In genomic region chr14:67609642-67610310, GRCh38 we compare ENCODE assay signal across 24 cellular contexts.
"Had no signal": no experiment of that assay in that cellular context is flagged by ENCODE, and none has a peak within 500 bp of the region (broad histone marks: within the 10 kb centered on the region; RNA-seq: fewer than 3 reads in every experiment).

No MANE protein-coding gene starts in this region.

- H3K9me3 Mint-ChIP-seq: activated CD4-positive, alpha-beta memory T cell treated with anti-CD3 and anti-CD28 coated beads for 36 hours; activated CD4-positive, alpha-beta T cell treated with anti-CD3 and anti-CD28 coated beads, Interleukin-2, amount 10 ng/mL, durations not matched to agents 7 days and 5 days; activated naive CD4-positive, alpha-beta T cell treated with anti-CD3 and anti-CD28 coated beads, Interleukin-2, amount 10 ng/mL, durations not matched to agents 7 days and 5 days; activated naive CD8-positive, alpha-beta T cell treated with anti-CD3 and anti-CD28 coated beads for 36 hours; activated T-helper 2 cell treated with anti-CD3 and anti-CD28 coated beads, Interferon-gamma antibody, Interleukin-2, Interleukin-4, amounts not matched to agents 10 μg/mL and 5 μg/mL and 100 μg/mL, durations not matched to agents 14 hours and 24 hours and 36 hours; T-cell had no signal

- H3K27ac Mint-ChIP-seq: activated CD4-positive, alpha-beta memory T cell treated with anti-CD3 and anti-CD28 coated beads for 36 hours; activated CD4-positive, alpha-beta T cell treated with anti-CD3 and anti-CD28 coated beads, Interleukin-2, amount 10 ng/mL, durations not matched to agents 7 days and 5 days; activated naive CD4-positive, alpha-beta T cell treated with anti-CD3 and anti-CD28 coated beads, Interleukin-2, amount 10 ng/mL, durations not matched to agents 7 days and 5 days; activated naive CD8-positive, alpha-beta T cell treated with anti-CD3 and anti-CD28 coated beads for 36 hours; activated T-helper 2 cell treated with anti-CD3 and anti-CD28 coated beads, Interferon-gamma antibody, Interleukin-2, Interleukin-4, amounts not matched to agents 10 μg/mL and 5 μg/mL and 100 μg/mL, durations not matched to agents 14 hours and 24 hours and 36 hours; T-cell had no signal

- H3K4me3 Mint-ChIP-seq: activated CD4-positive, alpha-beta memory T cell treated with anti-CD3 and anti-CD28 coated beads for 36 hours; activated CD4-positive, alpha-beta T cell treated with anti-CD3 and anti-CD28 coated beads, Interleukin-2, amount 10 ng/mL, durations not matched to agents 7 days and 5 days; activated naive CD4-positive, alpha-beta T cell treated with anti-CD3 and anti-CD28 coated beads, Interleukin-2, amount 10 ng/mL, durations not matched to agents 7 days and 5 days; activated naive CD8-positive, alpha-beta T cell treated with anti-CD3 and anti-CD28 coated beads for 36 hours; T-cell had no signal

- FAIRE-seq: TTC549 had no signal

- H3K36me3 ChIP-seq: brain microvascular endothelial cell, cardiac muscle cell, MG63 had no signal

- H3K9me3 ChIP-seq: MG63 had no signal

- ATAC-seq: PC-3, T-cell had no signal

- H3K4me1 Mint-ChIP-seq: activated CD4-positive, alpha-beta T cell treated with anti-CD3 and anti-CD28 coated beads, Interleukin-2, amount 10 ng/mL, durations not matched to agents 7 days and 5 days; activated naive CD4-positive, alpha-beta T cell treated with anti-CD3 and anti-CD28 coated beads, Interleukin-2, amount 10 ng/mL, durations not matched to agents 7 days and 5 days; T-cell had no signal

- DNase-seq: activated CD4-positive, alpha-beta T cell treated with anti-CD3 and anti-CD28 coated beads, Interleukin-2, amount 10 ng/mL, durations not matched to agents 7 days and 5 days; activated CD4-positive, CD25-positive, alpha-beta regulatory T cell; activated CD8-positive, alpha-beta memory T cell treated with anti-CD3 and anti-CD28 coated beads for 24 hours; activated gamma-delta T cell treated with Interleukin-2 at 50 U/mL for 16 hours; activated naive CD4-positive, alpha-beta T cell treated with anti-CD3 and anti-CD28 coated beads, Interleukin-2, amount 10 ng/mL, durations not matched to agents 7 days and 5 days; activated naive CD8-positive, alpha-beta T cell treated with anti-CD3 and anti-CD28 coated beads for 36 hours; activated T-cell treated with anti-CD3 and anti-CD28 coated beads, Interleukin-2, amount 50 U/mL, for 48 hours; brain microvascular endothelial cell; MG63; NCI-H1092 treated with DMSO at 0.1 percent for 48 hours; NCI-H1417 treated with DMSO at 0.1 percent for 48 hours; NCI-H1694; NCI-H2029; NCI-H446; NCI-H524; PC-3; SHP77 treated with DMSO at 0.1 percent for 48 hours; T-cell; T-helper 2 cell; T1000 had no signal

- H3K4me3 ChIP-seq: cardiac muscle cell, MG63 had no signal

- H3K27me3 ChIP-seq: brain microvascular endothelial cell, MG63 had no signal

- H3K36me3 Mint-ChIP-seq: activated CD4-positive, alpha-beta memory T cell treated with anti-CD3 and anti-CD28 coated beads for 36 hours; activated naive CD4-positive, alpha-beta T cell treated with anti-CD3 and anti-CD28 coated beads, Interleukin-2, amount 10 ng/mL, durations not matched to agents 7 days and 5 days; activated naive CD8-positive, alpha-beta T cell treated with anti-CD3 and anti-CD28 coated beads for 36 hours; T-cell had no signal

- H3K27ac ChIP-seq: brain microvascular endothelial cell, cardiac muscle cell had no signal
